In genomic region chr15:41961803-41962202, GRCh38 we compare ENCODE assay signal across 19 cellular contexts. TPM values are rescaled to one million over a fixed set of nuclear protein-coding genes. Genes with fewer than 3 reads are reported as not detected.
DNase-seq lines count a peak whose midpoint lies in the region; ATAC-seq and TF ChIP-seq lines count a peak whose summit lies in the region.
"Had no signal": no experiment of that assay in that cellular context is flagged by ENCODE, and none has a peak within 500 bp of the region (broad histone marks: within the 10 kb centered on the region; RNA-seq: fewer than 3 reads in every experiment).

No MANE protein-coding gene starts in this region.

- peaks cover 23% of the 10 kb centered on the region for H3K4me1 Mint-ChIP-seq in central memory CD8-positive, alpha-beta T cell
- peaks cover 12% of the 10 kb centered on the region for H3K4me1 Mint-ChIP-seq in endodermal cell

- intact Hi-C loops in left ventricle myocardium inferior (cut with micrococcal nuclease) (no loop called here), cardiac septum (cut with DNase I) (no loop called here), right lobe of liver (cut with DNase I) (no loop called here), posterior cingulate gyrus (cut with DNase I) (no loop called here)

- no peak for ATAC-seq in central memory CD8-positive, alpha-beta T cell (replicated peaks; ENCODE audit: extremely low read depth, poor library complexity, severe bottlenecking)
- ATAC-seq in right lobe of liver (peak in 1 of 4 donors; percentile 3), HG02981 (IDR thresholded peaks at IDR 0.05; ENCODE audit: unreplicated experiment) (no peak)

- no peak overlapping the region for H3K9ac ChIP-seq in endodermal cell (ENCODE audit: extremely low read depth, low read length, poor library complexity, severe bottlenecking)

- no peaks in the 10 kb centered on the region for H3K27me3 Mint-ChIP-seq in central memory CD8-positive, alpha-beta T cell
- H3K27me3 Mint-ChIP-seq in endodermal cell (ENCODE audit: insufficient read depth), result no peaks in the 10 kb centered on the region
- H3K27me3 Mint-ChIP-seq: CD4-positive, CD25-positive, alpha-beta regulatory T cell had no signal

- DNase-seq in left ventricle myocardium inferior (no peak), cardiac septum (ENCODE audit: low spot score) (no peak), right lobe of liver (no peak), endodermal cell (no peak), NCI-H82 (lab: John Stamatoyannopoulos, UW) (no peak), posterior cingulate gyrus (no peak)
- DNase-seq in central memory CD8-positive, alpha-beta T cell (ENCODE audit: low spot score in 2 of 2), result no peak
- DNase-seq: AML-193; CD4-positive, CD25-positive, alpha-beta regulatory T cell; DMS79 treated with DMSO at 0.1 percent for 48 hours; GDM1; Karpas-422; NCI-H1930; NCI-H2171; NCI-H446 treated with DMSO at 0.1 percent for 48 hours; Peyer's patch; SHP77 treated with DMSO at 0.1 percent for 48 hours had no signal

- no peak overlapping the region for H3K4me3 Mint-ChIP-seq in central memory CD8-positive, alpha-beta T cell
- H3K4me3 Mint-ChIP-seq in endodermal cell, result no peak overlapping the region
- H3K4me3 Mint-ChIP-seq: CD4-positive, CD25-positive, alpha-beta regulatory T cell had no signal

- no peaks in the 10 kb centered on the region for H3K27me3 ChIP-seq in left ventricle myocardium inferior (ENCODE audit: low read depth)
- H3K27me3 ChIP-seq in right lobe of liver, result no peaks in the 10 kb centered on the region
- no peaks in the 10 kb centered on the region for H3K27me3 ChIP-seq in endodermal cell (ENCODE audit: control insufficient read depth, insufficient read depth, low read length, poor library complexity, severe bottlenecking)
- H3K27me3 ChIP-seq: Peyer's patch had no signal

- no peak overlapping the region for H3K4me3 ChIP-seq in left ventricle myocardium inferior
- H3K4me3 ChIP-seq in right lobe of liver, result peak overlapping the region in 2 of 3 donors; percentile 41 to 54
- no peak overlapping the region for H3K4me3 ChIP-seq in endodermal cell (ENCODE audit: low read length)

- H3K9me3 ChIP-seq in left ventricle myocardium inferior (replicated peaks) (no peaks in the 10 kb centered on the region), right lobe of liver (no peaks in the 10 kb centered on the region), endodermal cell (ENCODE audit: control insufficient read depth, low read length) (no peaks in the 10 kb centered on the region)
- H3K9me3 ChIP-seq: Peyer's patch had no signal

- TF ChIP-seq CTCF in left ventricle myocardium inferior (IDR thresholded peaks at IDR 0.05; ENCODE audit: borderline replicate concordance) (no peak), right lobe of liver (IDR thresholded peaks at IDR 0.05) (no peak), endodermal cell (conservative IDR thresholded peaks at IDR 0.05) (no peak)

- H3K4me1 ChIP-seq in left ventricle myocardium inferior (peaks cover 95% of the 10 kb centered on the region), right lobe of liver (peaks cover 0 to 36% (median 2%) of the 10 kb centered on the region in 4 donors), endodermal cell (ENCODE audit: control insufficient read depth, insufficient read depth, low read length) (no peaks in the 10 kb centered on the region)

- no peaks in the 10 kb centered on the region for H3K9me3 Mint-ChIP-seq in central memory CD8-positive, alpha-beta T cell
- peaks cover 11% of the 10 kb centered on the region for H3K9me3 Mint-ChIP-seq in endodermal cell

- TF ChIP-seq POLR2A in right lobe of liver (IDR thresholded peaks at IDR 0.05), result no peak

- WGBS in right lobe of liver (ENCODE audit: insufficient coverage, low coverage, low lambda C conversion rate, missing lambda C conversion rate), result 23% methylated on average over 1 of the region's 1 CpG
- WGBS in endodermal cell (ENCODE audit: insufficient coverage in 1 of 2, insufficient read length in 1 of 2), 2 experiments, result 95 to 100% methylated on average over 1 of the region's 1 CpG

- H3K36me3 ChIP-seq in left ventricle myocardium inferior, result no peaks in the 10 kb centered on the region
- H3K36me3 ChIP-seq in right lobe of liver, result no peaks in the 10 kb centered on the region
- no peaks in the 10 kb centered on the region for H3K36me3 ChIP-seq in endodermal cell (ENCODE audit: control insufficient read depth, insufficient read depth, low read length)
- H3K36me3 ChIP-seq: Peyer's patch had no signal

- peaks cover 9% of the 10 kb centered on the region for H3K36me3 Mint-ChIP-seq in central memory CD8-positive, alpha-beta T cell (ENCODE audit: insufficient read depth)
- peaks cover 22% of the 10 kb centered on the region for H3K36me3 Mint-ChIP-seq in endodermal cell (ENCODE audit: low read depth)

- peak overlapping the region; percentile 41 for H3K27ac Mint-ChIP-seq in central memory CD8-positive, alpha-beta T cell (ENCODE audit: low read depth)
- H3K27ac Mint-ChIP-seq in endodermal cell, result no peak overlapping the region

- peak overlapping the region; percentile 87 for H3K27ac ChIP-seq in left ventricle myocardium inferior (replicated peaks)
- H3K27ac ChIP-seq in right lobe of liver, result peak overlapping the region; percentile 84 to 95 (median 88)
- no peak overlapping the region for H3K27ac ChIP-seq in endodermal cell (ENCODE audit: low read depth, low read length)

RNA-seq across cellular contexts. Expression of gene EHD4, which starts 10.6 kb away (rescaled TPM):
- total RNA-seq in left ventricle myocardium inferior (46.4 TPM), cardiac septum (42.2 TPM), right lobe of liver (10 to 100 TPM in 3 of 6 experiments, 1 to 10 TPM in 3; 4.7 to 21.5 (median 11.1) TPM), endodermal cell (10 to 100 TPM; 16.9 to 17.3 TPM)
- 6.8 TPM for polyA plus RNA-seq in endodermal cell (2013, experiment 1 of 2)
- polyA plus RNA-seq in endodermal cell (2013, experiment 2 of 2), result 7.0 TPM

RNA-seq across cellular contexts. Expression of gene PLA2G4E, which starts 59.0 kb away (rescaled TPM):
- not detected for total RNA-seq in left ventricle myocardium inferior
- total RNA-seq in cardiac septum, result 0.08 TPM
- not detected for total RNA-seq in right lobe of liver
- not detected for total RNA-seq in endodermal cell
- not detected for polyA plus RNA-seq in endodermal cell (2013, experiment 1 of 2)
- not detected for polyA plus RNA-seq in endodermal cell (2013, experiment 2 of 2)
- total RNA-seq: CD4-positive, CD25-positive, alpha-beta regulatory T cell; H1 had no signal
- polyA plus RNA-seq: CD4-positive, CD25-positive, alpha-beta regulatory T cell had no signal

Comparison
In these comparisons a context has a peak if more than half of its experiments do, and no peak if none do; other contexts are left out.
1. H3K4me3 ChIP-seq: peak in right lobe of liver (2 of 3); none in left ventricle myocardium inferior (single experiment) and endodermal cell (single experiment).